In the genomic region with DNA sequence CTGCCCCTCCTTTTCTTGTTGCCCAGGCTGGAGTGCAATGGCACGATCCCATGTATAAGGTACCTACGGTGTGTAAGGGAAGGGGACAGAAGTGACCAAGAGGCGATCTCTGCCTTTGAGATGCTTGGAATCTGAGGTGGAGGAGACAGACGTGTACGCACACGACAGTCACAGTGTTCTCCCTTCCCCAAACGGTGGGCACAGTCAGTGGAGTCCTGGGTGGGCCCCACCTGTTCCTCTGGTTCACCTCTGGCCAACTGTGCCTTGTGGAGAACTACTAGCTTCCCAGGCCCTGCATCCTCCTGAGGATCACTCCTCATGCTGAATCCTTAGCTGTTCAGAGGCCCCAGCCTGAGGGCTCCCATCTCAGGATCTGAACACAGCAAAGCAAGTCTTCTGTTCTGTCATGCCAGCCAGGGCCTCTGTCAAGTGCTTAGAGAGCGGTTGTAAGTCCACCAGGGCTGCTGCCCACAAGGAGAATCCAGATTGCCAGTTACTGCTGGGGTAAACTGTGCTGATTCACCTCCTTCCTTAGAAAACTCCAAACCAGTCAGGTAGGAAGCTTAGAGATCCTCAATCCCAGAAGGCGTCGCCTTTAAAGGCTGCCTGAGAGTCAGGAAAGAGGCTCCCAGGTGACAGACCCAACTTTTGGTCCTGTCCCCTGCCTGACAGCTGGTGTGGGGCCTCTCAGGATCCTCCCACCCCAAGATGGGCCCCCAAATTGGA, we compare ENCODE assay signal across 9 cellular contexts. TPM values are rescaled to one million over a fixed set of nuclear protein-coding genes. Genes with fewer than 3 reads are reported as not detected.
A peak's percentile ranks its signal among the peaks of the same experiment; 100 is the strongest.
DNase-seq lines count a peak whose midpoint lies in the region; ATAC-seq and TF ChIP-seq lines count a peak whose summit lies in the region.
"Had no signal": no experiment of that assay in that cellular context is flagged by ENCODE, and none has a peak within 500 bp of the region (broad histone marks: within the 10 kb centered on the region; RNA-seq: fewer than 3 reads in every experiment).

No MANE protein-coding gene starts in this region.

- H3K36me3 Mint-ChIP-seq in CD14-positive monocyte (peaks cover 11 to 19% of the 10 kb centered on the region in 2 donors), neural crest cell (ENCODE audit: low read depth) (no peaks in the 10 kb centered on the region)

- H3K4me3 Mint-ChIP-seq in CD14-positive monocyte: peak overlapping the region; percentile 97 to 99
- H3K4me3 Mint-ChIP-seq in neural crest cell: peak overlapping the region; percentile 92

- no peaks in the 10 kb centered on the region for H3K9me3 ChIP-seq in MG63
- no peaks in the 10 kb centered on the region for H3K9me3 ChIP-seq in duodenal mucosa (ENCODE audit: control insufficient read depth in 1 of 2, low read length in 2 of 2)

- DNase-seq in CD14-positive monocyte (ENCODE audit: low spot score) (no peak), MG63 (no peak), neural crest cell (ENCODE audit: low read depth, low spot score) (no peak), SK-N-DZ (ENCODE audit: low spot score) (no peak), MV-4-11 (lab: John Stamatoyannopoulos, UW) (no peak)
- DNase-seq in activated CD4-positive, CD25-positive, alpha-beta regulatory T cell (lab: John Stamatoyannopoulos, UW): no peak

- H3K4me1 ChIP-seq in duodenal mucosa (ENCODE audit: control insufficient read depth in 1 of 2, insufficient read depth in 2 of 2, low read length in 2 of 2): peaks cover 21 to 27% of the 10 kb centered on the region in 2 donors

- H3K9me3 Mint-ChIP-seq in CD14-positive monocyte: peaks cover 0 to 2% (median 0%) of the 10 kb centered on the region in 7 donors
- no peaks in the 10 kb centered on the region for H3K9me3 Mint-ChIP-seq in neural crest cell

- intact Hi-C loops in CD14-positive monocyte (cut with micrococcal nuclease): loop anchor here in 1 of 2 donors (10.0 kb wide), 2 partner anchors 421 to 1971 kb away; partner anchors contain the start of genes ADGRF3, CENPO, PTRHD1 and SELENOI

- peaks cover 1 to 15% (median 8%) of the 10 kb centered on the region in 3 donors for H3K27me3 Mint-ChIP-seq in CD14-positive monocyte (ENCODE audit: low read depth in 3 of 3)
- H3K27me3 Mint-ChIP-seq in neural crest cell (ENCODE audit: low read depth): no peaks in the 10 kb centered on the region

- peak overlapping the region; percentile 98 for H3K4me3 ChIP-seq in MG63
- H3K4me3 ChIP-seq in duodenal mucosa (ENCODE audit: low read depth in 1 of 2, low read length in 2 of 2): peak overlapping the region; percentile 92 to 95

- TF ChIP-seq CTCF in CD14-positive monocyte (IDR thresholded peaks at IDR 0.05) (no peak), neural crest cell (conservative IDR thresholded peaks at IDR 0.05) (no peak)

- H3K27ac ChIP-seq in duodenal mucosa (ENCODE audit: low read depth, low read length): no peak overlapping the region
- H3K27ac ChIP-seq: HL-60 had no signal

- peaks cover 41% of the 10 kb centered on the region for H3K36me3 ChIP-seq in MG63
- H3K36me3 ChIP-seq in duodenal mucosa (ENCODE audit: control insufficient read depth in 1 of 2, insufficient read depth in 2 of 2, low read length in 2 of 2): peaks cover 0 to 4% of the 10 kb centered on the region in 2 donors

- peak overlapping the region in 1 of 2 donors; percentile 95 for H3K9ac ChIP-seq in duodenal mucosa (ENCODE audit: low read depth in 1 of 2, low read length in 2 of 2)

- ATAC-seq in HG03439 (IDR thresholded peaks at IDR 0.05; ENCODE audit: unreplicated experiment): no peak

- peaks cover 59% of the 10 kb centered on the region for H3K4me1 Mint-ChIP-seq in CD14-positive monocyte
- H3K4me1 Mint-ChIP-seq in neural crest cell: peaks cover 32% of the 10 kb centered on the region

- H3K27ac Mint-ChIP-seq in CD14-positive monocyte (peak overlapping the region in 4 of 7 donors; percentile 13 to 95 (median 64)), neural crest cell (ENCODE audit: unreplicated experiment) (peak overlapping the region; percentile 62)

- H3K27me3 ChIP-seq in MG63 (no peaks in the 10 kb centered on the region), duodenal mucosa (ENCODE audit: control insufficient read depth in 1 of 2, insufficient read depth in 2 of 2, low read length in 2 of 2) (no peaks in the 10 kb centered on the region)

RNA-seq across cellular contexts. Expression of gene SLC35F6, which starts 1.6 kb away (rescaled TPM):
- polyA plus RNA-seq in CD14-positive monocyte: 10 to 100 TPM; 11.3 to 15.1 TPM
- 18.9 and 31.0 TPM in 2 replicates for total RNA-seq in MG63 (2014; rRNA removed; shearing (Covaris generic); ENCODE audit: low replicate concordance)
- 28.9 and 30.6 TPM in 2 replicates for total RNA-seq in neural crest cell
- 9.6 and 14.2 TPM in 2 replicates for polyA plus RNA-seq in SK-N-DZ (2014; cell fraction: cytosol; rRNA removed)
- polyA plus RNA-seq in SK-N-DZ (2014; cell fraction: nucleus; rRNA removed): 5.0 and 5.2 TPM in 2 replicates

RNA-seq across cellular contexts. Expression of gene CENPA, which starts 20.2 kb away (rescaled TPM):
- not detected for polyA plus RNA-seq in CD14-positive monocyte
- 19.8 and 24.5 TPM in 2 replicates for total RNA-seq in MG63 (2014; rRNA removed; shearing (Covaris generic); ENCODE audit: low replicate concordance)
- total RNA-seq in neural crest cell: 34.5 and 35.1 TPM in 2 replicates
- polyA plus RNA-seq in SK-N-DZ (2014; cell fraction: cytosol; rRNA removed): 21.6 and 41.6 TPM in 2 replicates
- polyA plus RNA-seq in SK-N-DZ (2014; cell fraction: nucleus; rRNA removed): 12.3 and 21.0 TPM in 2 replicates
